In genomic region chr20:49700411-49701185, GRCh38 we compare ENCODE assay signal across 8 cellular contexts. TPM values are rescaled to one million over a fixed set of nuclear protein-coding genes. Genes with fewer than 3 reads are reported as not detected.
DNase-seq lines count a peak whose midpoint lies in the region; ATAC-seq and TF ChIP-seq lines count a peak whose summit lies in the region.

No MANE protein-coding gene starts in this region.

- H3K9me3 ChIP-seq in RWPE2 (ENCODE audit: severe bottlenecking) (no peaks in the 10 kb centered on the region), skeletal muscle satellite cell (replicated peaks; ENCODE audit: low read length) (no peaks in the 10 kb centered on the region)

- DNase-seq in NCI-H2107 treated with DMSO at 0.1 percent for 48 hours (lab: John Stamatoyannopoulos, UW; ENCODE audit: unreplicated experiment) (peak; percentile 35), NCI-H2107 (lab: John Stamatoyannopoulos, UW) (no peak), RWPE2 (ENCODE audit: low spot score) (peak; percentile 75), epidermal melanocyte (ENCODE audit: insufficient read length, low spot score) (peak; percentile 49), progenitor cell of endocrine pancreas (ENCODE audit: low spot score, unreplicated experiment) (no peak)
- no peak for DNase-seq in NK-92 treated with Interleukin-12 subunit alpha and Interleukin-12 subunit beta, amount 100 ng/mL, for 24 hours (lab: John Stamatoyannopoulos, UW)

- no peak overlapping the region for H3K27ac Mint-ChIP-seq in progenitor cell of endocrine pancreas

- no peaks in the 10 kb centered on the region for H3K27me3 ChIP-seq in RWPE2 (ENCODE audit: insufficient read depth, poor library complexity, severe bottlenecking)
- H3K27me3 ChIP-seq in skeletal muscle satellite cell (ENCODE audit: control insufficient read depth, insufficient read depth, low read length) = no peaks in the 10 kb centered on the region

- H3K9me3 Mint-ChIP-seq in progenitor cell of endocrine pancreas (ENCODE audit: low read depth) = no peaks in the 10 kb centered on the region

- peaks cover 2% of the 10 kb centered on the region for H3K36me3 Mint-ChIP-seq in progenitor cell of endocrine pancreas (ENCODE audit: insufficient read depth)

- TF ChIP-seq CTCF in RWPE2 (IDR thresholded peaks at IDR 0.05; ENCODE audit: poor library complexity, severe bottlenecking) (no peak), progenitor cell of endocrine pancreas (IDR thresholded peaks at IDR 0.05; ENCODE audit: unreplicated experiment) (no peak)

- H3K4me3 Mint-ChIP-seq in progenitor cell of endocrine pancreas (ENCODE audit: low read depth) = no peak overlapping the region

- peaks cover 17% of the 10 kb centered on the region for H3K36me3 ChIP-seq in RWPE2 (ENCODE audit: low read depth)
- H3K36me3 ChIP-seq in skeletal muscle satellite cell (ENCODE audit: insufficient read depth, low read length) = no peaks in the 10 kb centered on the region

- H3K27me3 Mint-ChIP-seq in progenitor cell of endocrine pancreas = no peaks in the 10 kb centered on the region

- peaks cover 29% of the 10 kb centered on the region for H3K4me1 Mint-ChIP-seq in progenitor cell of endocrine pancreas (ENCODE audit: low read depth)

- peak overlapping the region; percentile 45 for H3K4me2 ChIP-seq in skeletal muscle satellite cell (ENCODE audit: low read length)

- H3K4me3 ChIP-seq in RWPE2 (ENCODE audit: severe bottlenecking) (no peak overlapping the region), skeletal muscle satellite cell (ENCODE audit: low read length) (no peak overlapping the region)

- H3K9ac ChIP-seq in skeletal muscle satellite cell (ENCODE audit: low read depth, low read length) = peak overlapping the region; percentile 53

- ATAC-seq in RWPE2 (ENCODE audit: low read depth) (peak; percentile 86), HG02938 (IDR thresholded peaks at IDR 0.05; ENCODE audit: unreplicated experiment) (no peak)

- H3K4me1 ChIP-seq in RWPE2 (ENCODE audit: insufficient read depth, poor library complexity, severe bottlenecking) (peaks cover 64% of the 10 kb centered on the region), skeletal muscle satellite cell (ENCODE audit: control insufficient read depth, insufficient read depth, low read length) (peaks cover 69% of the 10 kb centered on the region)

- peak overlapping the region; percentile 75 for H3K27ac ChIP-seq in RWPE2 (ENCODE audit: poor library complexity, severe bottlenecking)

RNA-seq across cellular contexts. Expression of gene B4GALT5, which starts 13.1 kb away (rescaled TPM):
- 14.4 and 16.5 TPM in 2 replicates for total RNA-seq in skeletal muscle satellite cell (2012; rRNA removed)
- total RNA-seq in progenitor cell of endocrine pancreas = 58.6 and 58.8 TPM in 2 replicates

Comparison
In these comparisons a context has a peak if more than half of its experiments do, and no peak if none do; other contexts are left out.
1. DNase-seq: peak in NCI-H2107 treated with DMSO at 0.1 percent for 48 hours (single experiment), RWPE2 (single experiment) and epidermal melanocyte (single experiment); none in NCI-H2107 (single experiment), progenitor cell of endocrine pancreas (single experiment) and NK-92 treated with Interleukin-12 subunit alpha and Interleukin-12 subunit beta, amount 100 ng/mL, for 24 hours (single experiment).